ENCODE assay signal across 1 cellular context in the genomic region with DNA sequence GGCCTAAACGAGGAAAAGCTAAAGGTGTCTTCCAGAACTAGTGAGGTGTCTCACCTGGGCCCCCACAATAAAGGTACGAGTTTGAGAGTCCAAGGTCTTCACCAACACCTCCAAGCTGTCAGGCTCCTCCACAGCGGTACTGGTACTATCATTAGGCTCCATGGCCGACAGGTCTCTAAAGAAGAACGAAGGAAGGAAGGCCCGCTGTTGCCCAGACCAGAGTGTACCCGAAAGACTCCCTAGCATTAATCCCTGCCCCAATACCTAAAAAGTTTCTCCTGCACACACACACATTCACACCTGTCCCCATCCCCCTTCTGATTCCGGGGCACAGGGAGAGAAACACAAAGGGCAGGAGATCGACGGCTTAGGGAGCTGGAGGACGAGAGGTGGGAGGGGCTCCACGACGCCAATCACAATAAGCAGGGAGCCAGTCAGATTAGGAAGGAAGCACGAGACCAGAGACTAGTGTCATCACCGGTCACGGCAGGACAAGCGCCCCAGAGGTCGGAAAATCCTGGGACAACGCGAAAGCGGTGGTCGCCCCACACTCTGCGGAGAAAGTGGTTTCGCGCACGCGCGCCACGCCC.
TF ChIP-seq lines count a peak whose summit lies in the region.

No MANE protein-coding gene starts in this region.

TF ChIP-seq in K562, 482 proteins besides CTCF, POLR2A, EP300 and RAD21 (continued from another document and continues in another):
- TF ChIP-seq, protein P1, sequence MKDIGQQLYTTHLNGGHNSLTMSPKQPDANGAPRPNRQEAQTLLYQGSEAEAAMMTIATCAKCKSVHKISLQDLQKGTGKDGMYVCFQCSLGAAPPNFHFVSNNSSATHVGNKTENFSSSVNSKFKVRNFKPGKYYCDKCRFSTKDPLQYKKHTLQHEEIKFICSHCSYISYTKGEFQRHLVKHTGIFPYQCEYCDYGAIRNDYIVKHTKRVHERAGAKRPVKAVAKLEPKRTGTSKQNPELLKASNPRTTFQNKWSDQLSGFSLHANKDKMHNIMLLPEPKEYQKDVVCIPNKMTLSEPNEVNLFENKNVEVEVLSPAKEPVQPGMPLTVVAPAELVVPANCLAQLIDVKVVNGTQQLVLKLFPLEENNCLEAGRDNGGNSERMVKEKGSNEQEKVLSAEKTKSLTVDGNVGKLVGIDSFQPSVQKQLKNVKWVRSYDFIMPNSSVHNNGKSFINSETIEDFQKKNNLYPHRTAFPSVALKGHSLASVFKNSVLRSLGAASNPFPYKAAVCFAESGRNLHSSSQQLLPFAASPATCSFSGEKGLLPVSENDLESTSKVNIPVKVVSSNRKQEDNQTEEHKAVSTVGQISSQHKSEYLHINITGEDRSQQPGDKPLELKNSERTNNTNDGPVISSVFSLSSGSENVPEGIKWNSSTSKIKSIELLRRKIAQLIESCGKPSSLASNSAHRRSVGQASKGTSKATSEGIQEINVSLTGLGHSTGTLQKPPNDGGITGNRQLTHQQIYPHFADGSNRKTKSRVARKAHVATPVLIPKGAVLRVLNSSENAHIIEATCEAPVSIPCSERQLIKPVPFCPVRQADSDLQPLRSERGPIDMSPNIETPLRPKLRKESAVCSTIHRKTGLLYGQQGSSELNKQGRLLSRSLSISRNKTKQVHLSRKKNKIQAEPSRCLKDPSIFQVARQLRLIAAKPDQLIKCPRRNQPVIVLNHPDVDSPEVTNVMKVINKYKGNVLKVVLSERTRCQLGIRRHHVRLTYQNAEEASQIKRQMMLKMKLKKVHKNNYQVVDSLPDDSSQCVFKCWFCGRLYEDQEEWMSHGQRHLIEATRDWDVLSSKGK (CRISPR knock-in tag; IDR thresholded peaks at IDR 0.05) = no peak
- TF ChIP-seq GATAD2B (IDR thresholded peaks at IDR 0.05; ENCODE audit: borderline replicate concordance) = no peak
- no peak for TF ChIP-seq NCOR1 (IDR thresholded peaks at IDR 0.05)
- TF ChIP-seq CHD1 (IDR thresholded peaks at IDR 0.05; ENCODE audit: low read length) = peak; percentile 96
- TF ChIP-seq MCM3 (IDR thresholded peaks at IDR 0.05) = no peak
- no peak; the same call in 1 of the 2 replicates for TF ChIP-seq ZBED1 (IDR thresholded peaks at IDR 0.05)
- no peak for TF ChIP-seq SP1 (CRISPR knock-in tag; IDR thresholded peaks at IDR 0.05)
- no peak for TF ChIP-seq YBX1 (IDR thresholded peaks at IDR 0.05)
- TF ChIP-seq, protein P2, sequence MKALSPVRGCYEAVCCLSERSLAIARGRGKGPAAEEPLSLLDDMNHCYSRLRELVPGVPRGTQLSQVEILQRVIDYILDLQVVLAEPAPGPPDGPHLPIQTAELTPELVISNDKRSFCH (CRISPR knock-in tag; IDR thresholded peaks at IDR 0.05) = no peak
- TF ChIP-seq, protein P2 (tag; IDR thresholded peaks at IDR 0.05) = 0 out of 2 replicates have a peak, but pooled peaks have one; percentile 17
- no peak for TF ChIP-seq SIN3B (IDR thresholded peaks at IDR 0.05; ENCODE audit: low read depth)
- peak; percentile 80; the same call in 1 of the 2 replicates for TF ChIP-seq CBFB (CRISPR knock-in tag; IDR thresholded peaks at IDR 0.05)
- TF ChIP-seq, protein P3, sequence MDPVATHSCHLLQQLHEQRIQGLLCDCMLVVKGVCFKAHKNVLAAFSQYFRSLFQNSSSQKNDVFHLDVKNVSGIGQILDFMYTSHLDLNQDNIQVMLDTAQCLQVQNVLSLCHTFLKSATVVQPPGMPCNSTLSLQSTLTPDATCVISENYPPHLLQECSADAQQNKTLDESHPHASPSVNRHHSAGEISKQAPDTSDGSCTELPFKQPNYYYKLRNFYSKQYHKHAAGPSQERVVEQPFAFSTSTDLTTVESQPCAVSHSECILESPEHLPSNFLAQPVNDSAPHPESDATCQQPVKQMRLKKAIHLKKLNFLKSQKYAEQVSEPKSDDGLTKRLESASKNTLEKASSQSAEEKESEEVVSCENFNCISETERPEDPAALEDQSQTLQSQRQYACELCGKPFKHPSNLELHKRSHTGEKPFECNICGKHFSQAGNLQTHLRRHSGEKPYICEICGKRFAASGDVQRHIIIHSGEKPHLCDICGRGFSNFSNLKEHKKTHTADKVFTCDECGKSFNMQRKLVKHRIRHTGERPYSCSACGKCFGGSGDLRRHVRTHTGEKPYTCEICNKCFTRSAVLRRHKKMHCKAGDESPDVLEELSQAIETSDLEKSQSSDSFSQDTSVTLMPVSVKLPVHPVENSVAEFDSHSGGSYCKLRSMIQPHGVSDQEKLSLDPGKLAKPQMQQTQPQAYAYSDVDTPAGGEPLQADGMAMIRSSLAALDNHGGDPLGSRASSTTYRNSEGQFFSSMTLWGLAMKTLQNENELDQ (CRISPR knock-in tag; IDR thresholded peaks at IDR 0.05; ENCODE audit: borderline replicate concordance) = 0 out of 2 replicates have a peak, but pooled peaks have one; percentile 71
- TF ChIP-seq CBX1 (IDR thresholded peaks at IDR 0.05; ENCODE audit: low read depth) = no peak
- TF ChIP-seq NRF1 (conservative IDR thresholded peaks at IDR 0.05 in 1 of 2, IDR thresholded peaks at IDR 0.05 in 1 of 2) = no peak
- TF ChIP-seq, protein P4, sequence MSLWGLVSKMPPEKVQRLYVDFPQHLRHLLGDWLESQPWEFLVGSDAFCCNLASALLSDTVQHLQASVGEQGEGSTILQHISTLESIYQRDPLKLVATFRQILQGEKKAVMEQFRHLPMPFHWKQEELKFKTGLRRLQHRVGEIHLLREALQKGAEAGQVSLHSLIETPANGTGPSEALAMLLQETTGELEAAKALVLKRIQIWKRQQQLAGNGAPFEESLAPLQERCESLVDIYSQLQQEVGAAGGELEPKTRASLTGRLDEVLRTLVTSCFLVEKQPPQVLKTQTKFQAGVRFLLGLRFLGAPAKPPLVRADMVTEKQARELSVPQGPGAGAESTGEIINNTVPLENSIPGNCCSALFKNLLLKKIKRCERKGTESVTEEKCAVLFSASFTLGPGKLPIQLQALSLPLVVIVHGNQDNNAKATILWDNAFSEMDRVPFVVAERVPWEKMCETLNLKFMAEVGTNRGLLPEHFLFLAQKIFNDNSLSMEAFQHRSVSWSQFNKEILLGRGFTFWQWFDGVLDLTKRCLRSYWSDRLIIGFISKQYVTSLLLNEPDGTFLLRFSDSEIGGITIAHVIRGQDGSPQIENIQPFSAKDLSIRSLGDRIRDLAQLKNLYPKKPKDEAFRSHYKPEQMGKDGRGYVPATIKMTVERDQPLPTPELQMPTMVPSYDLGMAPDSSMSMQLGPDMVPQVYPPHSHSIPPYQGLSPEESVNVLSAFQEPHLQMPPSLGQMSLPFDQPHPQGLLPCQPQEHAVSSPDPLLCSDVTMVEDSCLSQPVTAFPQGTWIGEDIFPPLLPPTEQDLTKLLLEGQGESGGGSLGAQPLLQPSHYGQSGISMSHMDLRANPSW (CRISPR knock-in tag; IDR thresholded peaks at IDR 0.05) = peak; percentile 86; the same call in 1 of the 2 replicates
- TF ChIP-seq PHF8 (IDR thresholded peaks at IDR 0.05; ENCODE audit: borderline replicate concordance, low read length) = no peak
- no peak for TF ChIP-seq POLR2B (IDR thresholded peaks at IDR 0.05; ENCODE audit: low read depth, partially characterized antibody)
- no peak for TF ChIP-seq RFX7 (CRISPR knock-in tag; IDR thresholded peaks at IDR 0.05)
- TF ChIP-seq, protein P5, sequence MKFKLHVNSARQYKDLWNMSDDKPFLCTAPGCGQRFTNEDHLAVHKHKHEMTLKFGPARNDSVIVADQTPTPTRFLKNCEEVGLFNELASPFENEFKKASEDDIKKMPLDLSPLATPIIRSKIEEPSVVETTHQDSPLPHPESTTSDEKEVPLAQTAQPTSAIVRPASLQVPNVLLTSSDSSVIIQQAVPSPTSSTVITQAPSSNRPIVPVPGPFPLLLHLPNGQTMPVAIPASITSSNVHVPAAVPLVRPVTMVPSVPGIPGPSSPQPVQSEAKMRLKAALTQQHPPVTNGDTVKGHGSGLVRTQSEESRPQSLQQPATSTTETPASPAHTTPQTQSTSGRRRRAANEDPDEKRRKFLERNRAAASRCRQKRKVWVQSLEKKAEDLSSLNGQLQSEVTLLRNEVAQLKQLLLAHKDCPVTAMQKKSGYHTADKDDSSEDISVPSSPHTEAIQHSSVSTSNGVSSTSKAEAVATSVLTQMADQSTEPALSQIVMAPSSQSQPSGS (CRISPR knock-in tag; IDR thresholded peaks at IDR 0.05) = no peak
- TF ChIP-seq HEY1 (CRISPR knock-in tag; IDR thresholded peaks at IDR 0.05; ENCODE audit: borderline replicate concordance) = no peak
- TF ChIP-seq OTX1 (CRISPR knock-in tag; IDR thresholded peaks at IDR 0.05) = no peak
- TF ChIP-seq ELF2 (CRISPR knock-in tag; IDR thresholded peaks at IDR 0.05) = 0 out of 2 replicates have a peak, but pooled peaks have one; percentile 69
- no peak for TF ChIP-seq NFIC (IDR thresholded peaks at IDR 0.05)
- TF ChIP-seq MEIS2 (IDR thresholded peaks at IDR 0.05; ENCODE audit: partially characterized antibody) = peak; percentile 72
- TF ChIP-seq SAFB2 (IDR thresholded peaks at IDR 0.05; ENCODE audit: borderline replicate concordance, low read depth, low read length, severe bottlenecking) = no peak
- TF ChIP-seq GABPB2 (CRISPR knock-in tag; conservative IDR thresholded peaks at IDR 0.05) = no peak
- TF ChIP-seq ZNF174 (CRISPR knock-in tag; IDR thresholded peaks at IDR 0.05) = no peak
- no peak for TF ChIP-seq TRIM28 (IDR thresholded peaks at IDR 0.05)
- TF ChIP-seq, protein P6, sequence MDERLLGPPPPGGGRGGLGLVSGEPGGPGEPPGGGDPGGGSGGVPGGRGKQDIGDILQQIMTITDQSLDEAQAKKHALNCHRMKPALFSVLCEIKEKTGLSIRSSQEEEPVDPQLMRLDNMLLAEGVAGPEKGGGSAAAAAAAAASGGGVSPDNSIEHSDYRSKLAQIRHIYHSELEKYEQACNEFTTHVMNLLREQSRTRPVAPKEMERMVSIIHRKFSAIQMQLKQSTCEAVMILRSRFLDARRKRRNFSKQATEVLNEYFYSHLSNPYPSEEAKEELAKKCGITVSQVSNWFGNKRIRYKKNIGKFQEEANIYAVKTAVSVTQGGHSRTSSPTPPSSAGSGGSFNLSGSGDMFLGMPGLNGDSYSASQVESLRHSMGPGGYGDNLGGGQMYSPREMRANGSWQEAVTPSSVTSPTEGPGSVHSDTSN (CRISPR knock-in tag; IDR thresholded peaks at IDR 0.05; ENCODE audit: low read depth) = no peak
- TF ChIP-seq, protein P6 (tag; conservative IDR thresholded peaks at IDR 0.05; ENCODE audit: low read depth) = peak; percentile 94
- no peak for TF ChIP-seq PTTG1 (tag; IDR thresholded peaks at IDR 0.05; ENCODE audit: low read depth)
- TF ChIP-seq NFE2L1 (tag; IDR thresholded peaks at IDR 0.05; ENCODE audit: borderline replicate concordance, low read depth) = no peak
- no peak for TF ChIP-seq GTF2A2 (tag; IDR thresholded peaks at IDR 0.05)
- TF ChIP-seq NCOA6 (IDR thresholded peaks at IDR 0.05) = no peak
- TF ChIP-seq, protein P7, sequence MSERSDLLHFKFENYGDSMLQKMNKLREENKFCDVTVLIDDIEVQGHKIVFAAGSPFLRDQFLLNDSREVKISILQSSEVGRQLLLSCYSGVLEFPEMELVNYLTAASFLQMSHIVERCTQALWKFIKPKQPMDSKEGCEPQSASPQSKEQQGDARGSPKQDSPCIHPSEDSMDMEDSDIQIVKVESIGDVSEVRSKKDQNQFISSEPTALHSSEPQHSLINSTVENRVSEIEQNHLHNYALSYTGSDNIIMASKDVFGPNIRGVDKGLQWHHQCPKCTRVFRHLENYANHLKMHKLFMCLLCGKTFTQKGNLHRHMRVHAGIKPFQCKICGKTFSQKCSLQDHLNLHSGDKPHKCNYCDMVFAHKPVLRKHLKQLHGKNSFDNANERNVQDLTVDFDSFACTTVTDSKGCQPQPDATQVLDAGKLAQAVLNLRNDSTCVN (CRISPR knock-in tag; IDR thresholded peaks at IDR 0.05) = peak; percentile 88
- no peak for TF ChIP-seq ZNF146 (CRISPR knock-in tag; IDR thresholded peaks at IDR 0.05; ENCODE audit: unreplicated experiment)
- 0 out of 2 replicates have a peak, but pooled peaks have one; percentile 37 for TF ChIP-seq ZNF79 (CRISPR knock-in tag; IDR thresholded peaks at IDR 0.05; ENCODE audit: low read depth)
- TF ChIP-seq, protein P8, sequence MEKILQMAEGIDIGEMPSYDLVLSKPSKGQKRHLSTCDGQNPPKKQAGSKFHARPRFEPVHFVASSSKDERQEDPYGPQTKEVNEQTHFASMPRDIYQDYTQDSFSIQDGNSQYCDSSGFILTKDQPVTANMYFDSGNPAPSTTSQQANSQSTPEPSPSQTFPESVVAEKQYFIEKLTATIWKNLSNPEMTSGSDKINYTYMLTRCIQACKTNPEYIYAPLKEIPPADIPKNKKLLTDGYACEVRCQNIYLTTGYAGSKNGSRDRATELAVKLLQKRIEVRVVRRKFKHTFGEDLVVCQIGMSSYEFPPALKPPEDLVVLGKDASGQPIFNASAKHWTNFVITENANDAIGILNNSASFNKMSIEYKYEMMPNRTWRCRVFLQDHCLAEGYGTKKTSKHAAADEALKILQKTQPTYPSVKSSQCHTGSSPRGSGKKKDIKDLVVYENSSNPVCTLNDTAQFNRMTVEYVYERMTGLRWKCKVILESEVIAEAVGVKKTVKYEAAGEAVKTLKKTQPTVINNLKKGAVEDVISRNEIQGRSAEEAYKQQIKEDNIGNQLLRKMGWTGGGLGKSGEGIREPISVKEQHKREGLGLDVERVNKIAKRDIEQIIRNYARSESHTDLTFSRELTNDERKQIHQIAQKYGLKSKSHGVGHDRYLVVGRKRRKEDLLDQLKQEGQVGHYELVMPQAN (IDR thresholded peaks at IDR 0.05; ENCODE audit: borderline replicate concordance) = no peak
- TF ChIP-seq ZNF143 (CRISPR knock-in tag; IDR thresholded peaks at IDR 0.05) = peak; percentile 11; the same call in 1 of the 2 replicates
- 0 out of 2 replicates have a peak, but pooled peaks have one; percentile 19 for TF ChIP-seq ZNF589 (CRISPR knock-in tag; IDR thresholded peaks at IDR 0.05; ENCODE audit: low read depth)
- TF ChIP-seq ERF (CRISPR knock-in tag; IDR thresholded peaks at IDR 0.05) = no peak
- no peak; the same call in 1 of the 2 replicates for TF ChIP-seq CEBPG (CRISPR knock-in tag; IDR thresholded peaks at IDR 0.05)
- 0 out of 4 replicates have a peak, but pooled peaks of 1 of the 2 experiments have one; percentile 18 for TF ChIP-seq CEBPG (tag; conservative IDR thresholded peaks at IDR 0.05 in 1 of 2, IDR thresholded peaks at IDR 0.05 in 1 of 2)
- TF ChIP-seq ZNF445 (CRISPR knock-in tag; IDR thresholded peaks at IDR 0.05; ENCODE audit: low read depth) = no peak
- no peak for TF ChIP-seq ZNF354B (CRISPR knock-in tag; IDR thresholded peaks at IDR 0.05)
- TF ChIP-seq PHB (CRISPR knock-in tag; IDR thresholded peaks at IDR 0.05) = peak; percentile 17; the same call in 1 of the 2 replicates
